In genomic region chr11:102819491-102819890, GRCh38 we compare ENCODE assay signal across 31 cellular contexts. TPM values are rescaled to one million over a fixed set of nuclear protein-coding genes. Genes with fewer than 3 reads are reported as not detected.
"Had no signal": no experiment of that assay in that cellular context is flagged by ENCODE, and none has a peak within 500 bp of the region (broad histone marks: within the 10 kb centered on the region; RNA-seq: fewer than 3 reads in every experiment).

No MANE protein-coding gene starts in this region.

- H3K4me1 ChIP-seq: ascending aorta, breast epithelium, colonic mucosa, esophagus squamous epithelium, gastroesophageal sphincter had no signal

- FAIRE-seq: endometrium, endothelial cell of umbilical vein had no signal

- ATAC-seq: activated naive CD4-positive, alpha-beta T cell treated with anti-CD3 and anti-CD28 coated beads, Interleukin-2, amount 50 U/mL, for 72 hours; activated T-cell treated with anti-CD3 and anti-CD28 coated beads, Interleukin-2, amount 50 U/mL, for 72 hours; gastroesophageal sphincter had no signal

- H3K9me3 ChIP-seq: ascending aorta, breast epithelium, colonic mucosa, esophagus squamous epithelium, gastroesophageal sphincter had no signal

- H3K4me3 ChIP-seq: ascending aorta, breast epithelium, cardiac muscle cell, colonic mucosa, esophagus squamous epithelium, gastroesophageal sphincter had no signal

- DNase-seq: activated CD4-positive, alpha-beta memory T cell treated with anti-CD3 and anti-CD28 coated beads, Interleukin-2, amount 10 ng/mL, durations not matched to agents 7 days and 5 days; activated CD4-positive, alpha-beta T cell treated with anti-CD3 and anti-CD28 coated beads for 1 hour; activated CD4-positive, alpha-beta T cell treated with anti-CD3 and anti-CD28 coated beads for 4 hours; activated CD4-positive, alpha-beta T cell treated with anti-CD3 and anti-CD28 coated beads, Interleukin-2, amount 10 ng/mL, durations not matched to agents 7 days and 5 days; activated CD4-positive, alpha-beta T cell treated with anti-CD3 and anti-CD28 coated beads, Interleukin-2, amount 50 U/mL, for 4 hours; activated CD8-positive, alpha-beta memory T cell treated with anti-CD3 and anti-CD28 coated beads, Interleukin-2, amount 50 U/mL, for 48 hours; activated gamma-delta T cell; activated naive CD4-positive, alpha-beta T cell; activated naive CD4-positive, alpha-beta T cell treated with anti-CD3 and anti-CD28 coated beads, Interleukin-2, amount 10 ng/mL, durations not matched to agents 7 days and 5 days; activated naive CD8-positive, alpha-beta T cell treated with anti-CD3 and anti-CD28 coated beads, Interleukin-2, amount 10 ng/mL, durations not matched to agents 7 days and 5 days; activated T-cell treated with anti-CD3 and anti-CD28 coated beads for 4 hours; activated T-cell treated with anti-CD3 and anti-CD28 coated beads, Interleukin-2, amount 50 U/mL, for 24 hours; activated T-cell treated with anti-CD3 and anti-CD28 coated beads, Interleukin-2, amount 50 U/mL, for 72 hours; central memory CD4-positive, alpha-beta T cell; cerebellar nuclear complex; colonic mucosa; effector CD8-positive, alpha-beta T cell; esophagus squamous epithelium; foreskin melanocyte; T-helper 2 cell had no signal

- H3K27ac ChIP-seq: ascending aorta, breast epithelium, cardiac muscle cell, colonic mucosa, epithelial cell of prostate, esophagus squamous epithelium, gastroesophageal sphincter had no signal

- H3K27me3 ChIP-seq: ascending aorta, breast epithelium, cardiac muscle cell, colonic mucosa, gastroesophageal sphincter had no signal

- H3K36me3 ChIP-seq: ascending aorta, breast epithelium, cardiac muscle cell, colonic mucosa, esophagus squamous epithelium, gastroesophageal sphincter had no signal

RNA-seq across cellular contexts. Expression of gene MMP1, which starts 21.5 kb away (rescaled TPM):
- total RNA-seq: activated CD4-positive, alpha-beta memory T cell treated with anti-CD3 and anti-CD28 coated beads, Interleukin-2, amount 10 ng/mL, durations not matched to agents 7 days and 5 days; activated CD4-positive, alpha-beta T cell treated with anti-CD3 and anti-CD28 coated beads, Interleukin-2, amount 10 ng/mL, durations not matched to agents 7 days and 5 days; activated naive CD4-positive, alpha-beta T cell treated with anti-CD3 and anti-CD28 coated beads, Interleukin-2, amount 50 U/mL, for 72 hours; activated naive CD8-positive, alpha-beta T cell treated with anti-CD3 and anti-CD28 coated beads, Interleukin-2, amount 10 ng/mL, durations not matched to agents 7 days and 5 days; activated T-cell treated with anti-CD3 and anti-CD28 coated beads, Interleukin-2, amount 50 U/mL, for 72 hours; ascending aorta; breast epithelium; cardiac muscle cell; gastroesophageal sphincter; T-helper 1 cell treated with Interleukin-12 subunit alpha and Interleukin-12 subunit beta and Interleukin-4 antibody, amounts not matched to agents 30 ng/mL and 1 ng/mL, for 36 hours had no signal

RNA-seq across cellular contexts. Expression of gene MMP3, which starts 23.9 kb away (rescaled TPM):
- total RNA-seq: activated CD4-positive, alpha-beta memory T cell treated with anti-CD3 and anti-CD28 coated beads, Interleukin-2, amount 10 ng/mL, durations not matched to agents 7 days and 5 days; activated CD4-positive, alpha-beta T cell treated with anti-CD3 and anti-CD28 coated beads, Interleukin-2, amount 10 ng/mL, durations not matched to agents 7 days and 5 days; activated naive CD4-positive, alpha-beta T cell treated with anti-CD3 and anti-CD28 coated beads, Interleukin-2, amount 50 U/mL, for 72 hours; activated naive CD8-positive, alpha-beta T cell treated with anti-CD3 and anti-CD28 coated beads, Interleukin-2, amount 10 ng/mL, durations not matched to agents 7 days and 5 days; activated T-cell treated with anti-CD3 and anti-CD28 coated beads, Interleukin-2, amount 50 U/mL, for 72 hours; ascending aorta; cardiac muscle cell; dermis microvascular lymphatic vessel endothelial cell; endothelial cell of umbilical vein; esophagus squamous epithelium; glomerular endothelial cell; T-helper 1 cell treated with Interleukin-12 subunit alpha and Interleukin-12 subunit beta and Interleukin-4 antibody, amounts not matched to agents 30 ng/mL and 1 ng/mL, for 36 hours had no signal
- polyA plus RNA-seq: cardiac muscle cell, endothelial cell of umbilical vein had no signal

RNA-seq across cellular contexts. Expression of gene MMP10, which starts 39.1 kb away (rescaled TPM):
- total RNA-seq: activated CD4-positive, alpha-beta T cell treated with anti-CD3 and anti-CD28 coated beads, Interleukin-2, amount 10 ng/mL, durations not matched to agents 7 days and 5 days; activated naive CD4-positive, alpha-beta T cell treated with anti-CD3 and anti-CD28 coated beads, Interleukin-2, amount 50 U/mL, for 72 hours; activated naive CD8-positive, alpha-beta T cell treated with anti-CD3 and anti-CD28 coated beads, Interleukin-2, amount 10 ng/mL, durations not matched to agents 7 days and 5 days; ascending aorta; cardiac muscle cell; esophagus squamous epithelium; T-helper 1 cell treated with Interleukin-12 subunit alpha and Interleukin-12 subunit beta and Interleukin-4 antibody, amounts not matched to agents 30 ng/mL and 1 ng/mL, for 36 hours had no signal
- polyA plus RNA-seq: cardiac muscle cell had no signal

RNA-seq across cellular contexts. Expression of gene MMP12, which starts 55.3 kb away (rescaled TPM):
- total RNA-seq: activated CD4-positive, alpha-beta memory T cell treated with anti-CD3 and anti-CD28 coated beads, Interleukin-2, amount 10 ng/mL, durations not matched to agents 7 days and 5 days; activated CD4-positive, alpha-beta T cell treated with anti-CD3 and anti-CD28 coated beads, Interleukin-2, amount 10 ng/mL, durations not matched to agents 7 days and 5 days; activated naive CD4-positive, alpha-beta T cell treated with anti-CD3 and anti-CD28 coated beads, Interleukin-2, amount 50 U/mL, for 72 hours; activated naive CD8-positive, alpha-beta T cell treated with anti-CD3 and anti-CD28 coated beads, Interleukin-2, amount 10 ng/mL, durations not matched to agents 7 days and 5 days; activated T-cell treated with anti-CD3 and anti-CD28 coated beads, Interleukin-2, amount 50 U/mL, for 72 hours; ascending aorta; cardiac muscle cell; dermis microvascular lymphatic vessel endothelial cell; endothelial cell of umbilical vein; gastroesophageal sphincter; glomerular endothelial cell; T-helper 1 cell treated with Interleukin-12 subunit alpha and Interleukin-12 subunit beta and Interleukin-4 antibody, amounts not matched to agents 30 ng/mL and 1 ng/mL, for 36 hours had no signal
- polyA plus RNA-seq: cardiac muscle cell, endothelial cell of umbilical vein had no signal
